21 cellular contexts compared by ENCODE assay signal in the genomic region with DNA sequence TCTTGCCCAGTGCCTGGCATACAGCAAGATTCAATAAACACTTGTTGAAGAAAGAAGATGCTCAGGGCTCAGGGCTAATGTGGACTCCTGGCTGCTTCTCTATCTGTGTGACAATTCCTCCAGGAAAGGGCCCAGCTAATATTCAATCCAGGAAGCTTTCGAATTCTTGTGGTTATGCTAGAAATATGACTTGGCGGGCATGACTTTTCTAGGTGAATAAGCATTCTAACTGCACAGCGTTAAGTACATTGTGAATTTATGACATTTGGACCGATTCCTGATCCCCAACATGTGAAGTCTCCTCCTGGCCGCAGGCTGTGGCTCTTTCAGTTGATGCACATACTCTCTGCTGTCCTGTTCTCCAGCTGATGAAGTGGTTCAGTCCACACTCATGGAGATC.
A peak's percentile ranks its signal among the peaks of the same experiment; 100 is the strongest.
DNase-seq lines count a peak whose midpoint lies in the region; ATAC-seq and TF ChIP-seq lines count a peak whose summit lies in the region.
"Had no signal": no experiment of that assay in that cellular context is flagged by ENCODE, and none has a peak within 500 bp of the region (broad histone marks: within the 10 kb centered on the region; RNA-seq: fewer than 3 reads in every experiment).

No MANE protein-coding gene starts in this region.

- peak; percentile 81 for DNase-seq in ELR (ENCODE audit: low read depth)
- DNase-seq in PC-3: peak; percentile 72
- DNase-seq in choroid plexus epithelial cell (ENCODE audit: low read depth): peak; percentile 38
- DNase-seq in retinal pigment epithelial cell (ENCODE audit: low read depth): peak; percentile 27
- no peak for DNase-seq in hepatocyte (ENCODE audit: low spot score)
- DNase-seq in NCI-H2196 treated with DMSO at 0.1 percent for 48 hours (lab: John Stamatoyannopoulos, UW; ENCODE audit: unreplicated experiment): no peak
- DNase-seq in HuH-7.5 (ENCODE audit: low spot score): no peak
- DNase-seq: activated T-cell treated with anti-CD3 and anti-CD28 coated beads, Interleukin-2, amount 50 U/mL, for 24 hours; adrenal gland; CD8-positive, alpha-beta T cell; NCI-H1694; NCI-H2171 treated with DMSO at 0.1 percent for 48 hours; NCI-H748 treated with DMSO at 0.1 percent for 48 hours; small intestine; stimulated activated CD4-positive, alpha-beta T cell treated with anti-CD3 and anti-CD28 coated beads, Interleukin-2, amount 100 ng/mL, for 24 hours; T-helper 1 cell had no signal

- H3K4me2 ChIP-seq in PC-3 (ENCODE audit: low read length) (no peak overlapping the region), hepatocyte (no peak overlapping the region)

- CTCF ChIA-PET in PC-3 (lab: Charles Lee): no interaction called here

- no peaks in the 10 kb centered on the region for H3F3A ChIP-seq in PC-3 (ENCODE audit: low read length, unreplicated experiment)

- H3K9me3 ChIP-seq in PC-3 (ENCODE audit: low read length): no peaks in the 10 kb centered on the region
- no peaks in the 10 kb centered on the region for H3K9me3 ChIP-seq in hepatocyte (ENCODE audit: low read depth)
- H3K9me3 ChIP-seq: adrenal gland, thoracic aorta had no signal

- intact Hi-C loops in PC-3 (cut with micrococcal nuclease): no loop called here

- no peak overlapping the region for H3K27ac ChIP-seq in PC-3 (ENCODE audit: low read length)
- H3K27ac ChIP-seq in hepatocyte: no peak overlapping the region
- H3K27ac ChIP-seq: adrenal gland, epithelial cell of prostate had no signal

- 94% methylated on average over 5 of the region's 5 CpGs for WGBS in hepatocyte (ENCODE audit: low lambda C conversion rate, missing lambda C conversion rate)

- no TSS peak for BruUV-seq in PC-3 (replicated peaks; lab: Mats Ljungman, UMichigan)

- no peaks in the 10 kb centered on the region for H4K20me1 ChIP-seq in PC-3 (ENCODE audit: low read length)
- no peaks in the 10 kb centered on the region for H4K20me1 ChIP-seq in hepatocyte (ENCODE audit: insufficient read depth, poor library complexity, severe bottlenecking)

- H3K9me2 ChIP-seq in PC-3 (replicated peaks; ENCODE audit: low read length) (no peaks in the 10 kb centered on the region), hepatocyte (replicated peaks; ENCODE audit: insufficient read depth) (no peaks in the 10 kb centered on the region)

- H2AFZ ChIP-seq in PC-3 (ENCODE audit: low read length) (0 out of 2 replicates have a peak overlapping the region, but pooled peaks have one; percentile 20), hepatocyte (no peak overlapping the region)

- H3K79me2 ChIP-seq in PC-3 (ENCODE audit: low read length): no peaks in the 10 kb centered on the region
- H3K79me2 ChIP-seq in hepatocyte: no peaks in the 10 kb centered on the region

- POLR2A ChIA-PET in PC-3 (lab: Charles Lee; ENCODE audit: unreplicated experiment): no interaction called here

- no peak overlapping the region for H3K4me3 ChIP-seq in PC-3 (ENCODE audit: low read length)
- no peak overlapping the region for H3K4me3 ChIP-seq in choroid plexus epithelial cell (ENCODE audit: low read depth, low read length)
- H3K4me3 ChIP-seq in retinal pigment epithelial cell (ENCODE audit: low read length): no peak overlapping the region
- H3K4me3 ChIP-seq in hepatocyte: no peak overlapping the region
- H3K4me3 ChIP-seq: adrenal gland, K562, lung, thoracic aorta had no signal

- H3K36me3 ChIP-seq in PC-3 (ENCODE audit: low read depth, low read length) (no peaks in the 10 kb centered on the region), hepatocyte (replicated peaks; ENCODE audit: insufficient read depth, low read depth) (no peaks in the 10 kb centered on the region)
- H3K36me3 ChIP-seq: adrenal gland, thoracic aorta had no signal

- no peak for TF ChIP-seq CTCF in PC-3 (conservative IDR thresholded peaks at IDR 0.05; ENCODE audit: low read depth, low read length)
- no peak for TF ChIP-seq CTCF in choroid plexus epithelial cell (conservative IDR thresholded peaks at IDR 0.05; ENCODE audit: low read depth, low read length)
- TF ChIP-seq CTCF in retinal pigment epithelial cell (conservative IDR thresholded peaks at IDR 0.05; ENCODE audit: low read depth, low read length): no peak
- no peak for TF ChIP-seq CTCF in hepatocyte (IDR thresholded peaks at IDR 0.05; ENCODE audit: poor library complexity)

- H3K9ac ChIP-seq in PC-3 (ENCODE audit: low read length): no peak overlapping the region

- H3K4me1 ChIP-seq in PC-3 (ENCODE audit: insufficient read depth, low read length) (peaks cover 12% of the 10 kb centered on the region), hepatocyte (ENCODE audit: insufficient read depth) (no peaks in the 10 kb centered on the region)

- ATAC-seq in PC-3: peak; percentile 76
- no peak for ATAC-seq in HG02884 (IDR thresholded peaks at IDR 0.05; ENCODE audit: unreplicated experiment)
- ATAC-seq: CD8-positive, alpha-beta T cell; K562 had no signal

- no peaks in the 10 kb centered on the region for H3K27me3 ChIP-seq in PC-3 (ENCODE audit: low read length)
- H3K27me3 ChIP-seq in hepatocyte: no peaks in the 10 kb centered on the region
- H3K27me3 ChIP-seq: adrenal gland had no signal

Comparison
In these comparisons a context has a peak if more than half of its experiments do, and no peak if none do; other contexts are left out.
1. DNase-seq: peak in ELR (single experiment), PC-3 (single experiment), choroid plexus epithelial cell (single experiment) and retinal pigment epithelial cell (single experiment); none in hepatocyte (single experiment), NCI-H2196 treated with DMSO at 0.1 percent for 48 hours (single experiment) and HuH-7.5 (single experiment).